In genomic region chr16:55569025-55569424, GRCh38 we compare ENCODE assay signal across 15 cellular contexts. TPM values are rescaled to one million over a fixed set of nuclear protein-coding genes. Genes with fewer than 3 reads are reported as not detected.
DNase-seq lines count a peak whose midpoint lies in the region; ATAC-seq and TF ChIP-seq lines count a peak whose summit lies in the region.
"Had no signal": no experiment of that assay in that cellular context is flagged by ENCODE, and none has a peak within 500 bp of the region (broad histone marks: within the 10 kb centered on the region; RNA-seq: fewer than 3 reads in every experiment).

No MANE protein-coding gene starts in this region.

- no peaks in the 10 kb centered on the region for H3K9me3 ChIP-seq in esophagus (ENCODE audit: control insufficient read depth in 2 of 2, insufficient read depth in 1 of 2, low read depth in 1 of 2, low read length in 1 of 2)
- H3K9me3 ChIP-seq: spleen had no signal

- no peaks in the 10 kb centered on the region for H3K36me3 ChIP-seq in esophagus (ENCODE audit: control insufficient read depth in 2 of 2, insufficient read depth in 2 of 2, low read length in 1 of 2)
- H3K36me3 ChIP-seq: spleen had no signal

- DNase-seq in EH (ENCODE audit: low read depth) (peak; percentile 11), NB4 (ENCODE audit: low read depth) (peak; percentile 83), skeletal muscle cell (ENCODE audit: low read depth) (peak; percentile 80), omental fat pad (ENCODE audit: low spot score) (no peak), kidney tubule cell (ENCODE audit: low spot score) (no peak)
- DNase-seq: NCI-H1436 treated with DMSO at 0.1 percent for 48 hours, NCI-H510A treated with DMSO at 0.1 percent for 48 hours, spleen had no signal

- H3K4me3 ChIP-seq in NB4 (ENCODE audit: low read depth, low read length) (no peak overlapping the region), esophagus (ENCODE audit: low read depth in 1 of 2, low read length in 2 of 2) (peak overlapping the region in 1 of 2 donors; percentile 46), skeletal muscle cell (ENCODE audit: low read depth, low read length) (no peak overlapping the region)
- H3K4me3 ChIP-seq: hepatocyte, spleen had no signal

- H3K4me1 ChIP-seq in esophagus (ENCODE audit: control insufficient read depth in 2 of 2, insufficient read depth in 2 of 2, low read length in 1 of 2), result no peaks in the 10 kb centered on the region

- H3K27me3 ChIP-seq in esophagus (ENCODE audit: control insufficient read depth in 1 of 2, insufficient read depth in 2 of 2, low read length in 2 of 2), result no peaks in the 10 kb centered on the region
- H3K27me3 ChIP-seq: hepatocyte, spleen had no signal

- WGBS in esophagus, 2 donors, result 13 to 35% methylated on average over 1 of the region's 1 CpG

- TF ChIP-seq CTCF in NB4 (IDR thresholded peaks at IDR 0.05; ENCODE audit: low read depth, low read length) (no peak), omental fat pad (IDR thresholded peaks at IDR 0.05) (no peak)

- TF ChIP-seq POLR2A in NB4 (IDR thresholded peaks at IDR 0.05; ENCODE audit: extremely low read depth, insufficient read length), result no peak

- H3K27ac ChIP-seq in esophagus (ENCODE audit: low read depth in 2 of 2, low read length in 1 of 2), result peak overlapping the region; percentile 15 to 88

- ATAC-seq in omental fat pad (ENCODE audit: low FRiP score) (no peak), HG03521 (IDR thresholded peaks at IDR 0.05; ENCODE audit: unreplicated experiment) (no peak), GM21717 (IDR thresholded peaks at IDR 0.05; ENCODE audit: unreplicated experiment) (no peak)
- ATAC-seq: Panc1 had no signal

RNA-seq across cellular contexts. Expression of gene CAPNS2, which starts 2.5 kb away (rescaled TPM):
- 10 to 100 TPM; 58.1 to 88.1 TPM for polyA plus RNA-seq in esophagus
- under 1 TPM in 2 of 4 donors, not detected in 2; 0.75 to 0.95 TPM for total RNA-seq in omental fat pad
- total RNA-seq: activated T-helper 2 cell treated with anti-CD3 and anti-CD28 coated beads, Interferon-gamma antibody, Interleukin-2, Interleukin-4, amounts not matched to agents 10 μg/mL and 5 μg/mL and 100 μg/mL, durations not matched to agents 14 hours and 24 hours and 36 hours had no signal
- polyA plus RNA-seq: hepatocyte, liver had no signal

Comparison
In these comparisons a context has a peak if more than half of its experiments do, and no peak if none do; other contexts are left out.
1. DNase-seq: peak in EH (single experiment), NB4 (single experiment) and skeletal muscle cell (single experiment); none in omental fat pad (single experiment) and kidney tubule cell (single experiment).